ENCODE assay signal across 25 cellular contexts in the genomic region with DNA sequence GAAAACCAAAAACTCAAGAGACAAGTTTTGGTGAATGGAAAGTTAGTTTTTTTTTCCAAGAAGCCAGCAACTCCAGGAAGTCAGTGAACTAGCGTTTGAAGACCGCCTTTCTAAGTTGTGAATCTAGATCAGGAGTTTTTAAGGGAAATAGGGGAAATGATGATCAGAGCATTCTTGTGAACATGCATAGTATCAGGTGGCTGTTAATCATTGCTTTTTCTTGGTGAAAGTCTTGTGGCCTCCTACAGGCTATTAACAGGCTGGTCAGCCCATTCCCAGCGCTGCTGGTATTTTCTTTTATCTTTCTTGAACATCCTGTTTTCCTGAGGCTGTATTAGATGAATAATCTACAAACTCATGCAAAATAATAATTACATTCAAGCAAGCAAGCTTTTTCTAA.
A peak's percentile ranks its signal among the peaks of the same experiment; 100 is the strongest.
DNase-seq lines count a peak whose midpoint lies in the region; ATAC-seq and TF ChIP-seq lines count a peak whose summit lies in the region.
"Had no signal": no experiment of that assay in that cellular context is flagged by ENCODE, and none has a peak within 500 bp of the region (broad histone marks: within the 10 kb centered on the region; RNA-seq: fewer than 3 reads in every experiment).

No MANE protein-coding gene starts in this region.

- no peak overlapping the region for H3K27ac Mint-ChIP-seq in progenitor cell of endocrine pancreas
- H3K27ac Mint-ChIP-seq: CD4-positive, alpha-beta memory T cell had no signal

- DNase-seq in amniotic epithelial cell (ENCODE audit: low read depth) (peak; percentile 19), foreskin melanocyte (peak; percentile 64), left kidney (ENCODE audit: low read depth, low spot score) (peak; percentile 53), progenitor cell of endocrine pancreas (ENCODE audit: low spot score, unreplicated experiment) (no peak), SIG-M5 (lab: John Stamatoyannopoulos, UW) (no peak), NCI-H510A (lab: John Stamatoyannopoulos, UW) (no peak)
- DNase-seq in activated T-cell treated with anti-CD3 and anti-CD28 coated beads, Interleukin-2, amount 50 U/mL, for 1 hour, result no peak
- DNase-seq: CD4-positive, alpha-beta memory T cell; DMS 273 treated with DMSO at 0.1 percent for 48 hours; DMS79; EL; GDM1; KBM-7; NCI-H1105 treated with DMSO at 0.1 percent for 48 hours; NCI-H146; NCI-H1930; NCI-H2107; NCI-H524 treated with DMSO at 0.1 percent for 48 hours; NCI-H774; PC-3; SJCRH30 had no signal

- ATAC-seq in HG03571 (IDR thresholded peaks at IDR 0.05; ENCODE audit: unreplicated experiment), result no peak
- ATAC-seq: GM12878, HCT116, PC-3, SK-N-SH treated with all-trans-retinoic acid at 6 μM for 48 hours had no signal

- H3K4me1 Mint-ChIP-seq in progenitor cell of endocrine pancreas (ENCODE audit: low read depth), result peaks cover 1% of the 10 kb centered on the region
- H3K4me1 Mint-ChIP-seq: CD4-positive, alpha-beta memory T cell had no signal

- peak; percentile 8 for TF ChIP-seq CTCF in progenitor cell of endocrine pancreas (IDR thresholded peaks at IDR 0.05; ENCODE audit: unreplicated experiment)

- H3K27me3 Mint-ChIP-seq in progenitor cell of endocrine pancreas, result no peaks in the 10 kb centered on the region
- H3K27me3 Mint-ChIP-seq: CD4-positive, alpha-beta memory T cell had no signal

- H3K36me3 Mint-ChIP-seq in progenitor cell of endocrine pancreas (ENCODE audit: insufficient read depth), result no peaks in the 10 kb centered on the region
- H3K36me3 Mint-ChIP-seq: CD4-positive, alpha-beta memory T cell had no signal

- no peaks in the 10 kb centered on the region for H3K9me3 Mint-ChIP-seq in progenitor cell of endocrine pancreas (ENCODE audit: low read depth)

- no peak overlapping the region for H3K4me3 Mint-ChIP-seq in progenitor cell of endocrine pancreas (ENCODE audit: low read depth)
- H3K4me3 Mint-ChIP-seq: CD4-positive, alpha-beta memory T cell had no signal

Comparison
In these comparisons a context has a peak if more than half of its experiments do, and no peak if none do; other contexts are left out.
1. DNase-seq: peak in amniotic epithelial cell (single experiment), foreskin melanocyte (single experiment) and left kidney (single experiment); none in progenitor cell of endocrine pancreas (single experiment), SIG-M5 (single experiment), NCI-H510A (single experiment) and activated T-cell treated with anti-CD3 and anti-CD28 coated beads, Interleukin-2, amount 50 U/mL, for 1 hour (single experiment).